In the genomic region with DNA sequence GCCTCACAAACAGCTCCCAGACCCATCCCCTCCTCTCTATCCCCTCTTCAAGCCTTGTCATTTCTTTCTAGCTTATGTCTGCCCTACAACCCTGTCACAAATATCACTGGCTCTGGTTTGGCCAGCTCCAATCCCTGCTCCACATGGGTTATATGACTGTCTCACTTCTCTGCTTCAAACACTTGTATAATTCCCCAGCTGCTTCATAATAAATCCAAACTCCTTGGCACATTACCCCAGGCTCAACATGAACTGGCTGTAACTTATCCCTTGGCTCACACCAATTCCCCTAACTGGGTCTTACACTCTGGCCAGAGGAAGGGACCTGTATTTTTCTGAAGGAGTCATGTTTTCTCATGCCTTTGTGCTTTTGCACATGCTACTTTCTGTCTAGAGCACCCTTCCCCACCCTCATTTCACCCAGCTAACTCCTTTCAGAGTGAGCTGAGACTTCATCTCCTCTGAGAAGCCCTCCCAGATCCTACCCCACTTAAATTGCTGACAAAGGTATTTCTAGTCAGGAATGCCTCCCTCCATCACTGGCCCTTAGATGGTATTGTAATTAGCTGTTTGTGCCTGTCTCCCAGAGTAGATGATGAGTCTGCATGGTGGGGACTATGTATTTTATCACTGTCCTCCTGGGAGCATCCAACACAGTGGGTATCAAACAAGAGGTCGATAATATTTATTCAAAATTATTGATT, we compare ENCODE assay signal across 1 cellular context.
TF ChIP-seq lines count a peak whose summit lies in the region.

No MANE protein-coding gene starts in this region.

TF ChIP-seq in IMR-90, 13 proteins besides CTCF, POLR2A, EP300 and RAD21:
- TF ChIP-seq MAFK (IDR thresholded peaks at IDR 0.05; ENCODE audit: low read depth, low read length) (peak; percentile 88), MXI1 (IDR thresholded peaks at IDR 0.05; ENCODE audit: borderline replicate concordance, low read depth, low read length) (no peak)
TF ChIP-seq in IMR-90: peak in this region for 1.
